In the genomic region with DNA sequence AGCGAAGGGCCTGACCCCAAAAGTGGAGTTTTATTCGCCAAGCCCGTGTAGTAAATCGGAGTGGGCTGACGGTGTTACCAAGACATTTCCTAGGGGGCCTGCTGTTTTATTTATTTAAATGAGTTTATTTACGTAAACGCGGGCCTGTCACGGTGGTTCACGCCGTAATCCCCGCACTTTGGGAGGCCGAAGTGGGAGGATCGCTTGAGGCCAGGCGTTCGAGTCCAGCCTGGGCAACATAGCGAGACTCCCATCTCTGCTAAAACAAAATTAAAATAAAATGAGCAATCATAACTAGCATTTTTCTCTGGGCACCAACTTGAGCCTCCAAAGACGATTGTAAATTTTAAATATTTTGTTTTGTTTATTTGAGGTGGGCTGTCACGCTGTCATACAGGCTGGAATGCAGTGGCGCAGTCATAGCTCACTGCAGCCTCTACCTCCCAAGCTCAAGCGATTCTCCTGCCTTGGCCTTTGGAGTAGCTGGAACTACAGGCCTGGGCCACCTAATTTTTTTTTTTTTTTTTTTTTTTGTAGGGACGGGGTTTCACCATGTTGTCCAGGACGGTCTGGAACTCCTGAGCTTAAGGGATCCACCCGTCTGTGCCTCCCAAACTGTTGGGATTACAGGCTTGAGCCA, we compare ENCODE assay signal across 1 cellular context.
TF ChIP-seq lines count a peak whose summit lies in the region.

No MANE protein-coding gene starts in this region.

TF ChIP-seq in liver, 16 proteins besides CTCF, POLR2A, EP300 and RAD21 (continued from another document):
- TF ChIP-seq REST (IDR thresholded peaks at IDR 0.05) (no peak), SP1 (IDR thresholded peaks at IDR 0.05) (no peak), FOXA2 (IDR thresholded peaks at IDR 0.05) (no peak)
- TF ChIP-seq, protein P1, sequence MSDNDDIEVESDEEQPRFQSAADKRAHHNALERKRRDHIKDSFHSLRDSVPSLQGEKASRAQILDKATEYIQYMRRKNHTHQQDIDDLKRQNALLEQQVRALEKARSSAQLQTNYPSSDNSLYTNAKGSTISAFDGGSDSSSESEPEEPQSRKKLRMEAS (IDR thresholded peaks at IDR 0.05): no peak
